20 cellular contexts compared by ENCODE assay signal in the genomic region with DNA sequence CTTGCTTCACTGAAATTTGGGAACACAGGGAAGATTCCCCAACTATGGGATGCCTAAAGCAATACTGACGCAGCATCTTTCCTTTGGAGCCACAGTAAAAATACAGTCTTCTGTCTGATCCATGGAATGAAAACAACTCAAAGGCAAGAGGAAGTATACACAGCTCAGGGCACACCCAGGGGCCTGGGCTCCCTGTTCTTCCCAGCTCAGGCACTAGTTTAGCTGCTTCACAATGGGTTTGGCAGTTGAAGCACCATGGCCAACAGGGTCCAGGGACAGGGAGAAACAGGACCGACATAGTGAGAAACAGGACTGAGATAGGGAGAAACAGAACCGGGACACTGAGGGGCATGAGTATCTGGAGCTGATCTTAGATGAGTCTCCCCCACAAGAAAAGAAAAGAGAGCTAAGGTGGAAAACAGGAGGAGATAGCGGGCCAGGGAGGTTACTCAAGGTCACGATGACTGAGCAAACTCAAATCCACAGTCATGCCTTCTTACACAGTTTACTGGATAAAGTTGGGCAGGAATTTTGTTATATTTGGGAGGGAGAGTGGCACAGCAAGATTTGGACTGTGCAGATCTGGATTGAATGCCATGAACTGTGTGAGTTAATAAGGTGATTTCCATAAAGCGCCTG.
A peak's percentile ranks its signal among the peaks of the same experiment; 100 is the strongest.
DNase-seq lines count a peak whose midpoint lies in the region; ATAC-seq, FAIRE-seq and TF ChIP-seq lines count a peak whose summit lies in the region.
"Had no signal": no experiment of that assay in that cellular context is flagged by ENCODE, and none has a peak within 500 bp of the region (broad histone marks: within the 10 kb centered on the region; RNA-seq: fewer than 3 reads in every experiment).

No MANE protein-coding gene starts in this region.

- H3K9me3 Mint-ChIP-seq in GM23338: no peaks in the 10 kb centered on the region
- peaks cover 5% of the 10 kb centered on the region for H3K9me3 Mint-ChIP-seq in type B pancreatic cell
- H3K9me3 Mint-ChIP-seq: CD14-positive monocyte had no signal

- no peaks in the 10 kb centered on the region for H3K27me3 ChIP-seq in GM23338 (ENCODE audit: insufficient read depth)
- no peaks in the 10 kb centered on the region for H3K27me3 ChIP-seq in K562 (ENCODE audit: control insufficient read depth in 2 of 2, insufficient read depth in 2 of 2, low read length in 2 of 2)

- no TSS peak for BruUV-seq in K562 (replicated peaks; lab: Mats Ljungman, UMichigan)

- ATAC-seq in Right ventricle myocardium inferior (no peak), GM23338 (peak; percentile 45; the same call in 1 of the 3 replicates), K562 (peak; percentile 66), HG03520 (IDR thresholded peaks at IDR 0.05; ENCODE audit: unreplicated experiment) (no peak)
- ATAC-seq: SK-N-SH treated with all-trans-retinoic acid at 6 μM for 48 hours had no signal

- no peaks in the 10 kb centered on the region for H3K36me3 Mint-ChIP-seq in GM23338 (ENCODE audit: low read depth)
- H3K36me3 Mint-ChIP-seq in type B pancreatic cell: no peaks in the 10 kb centered on the region
- H3K36me3 Mint-ChIP-seq: CD14-positive monocyte had no signal

- TF ChIP-seq CTCF in GM23338 (conservative IDR thresholded peaks at IDR 0.05; ENCODE audit: low read depth in 2 of 2): no peak
- TF ChIP-seq CTCF in K562 (IDR thresholded peaks at IDR 0.05 in 2 of 3, conservative IDR thresholded peaks at IDR 0.05 in 1 of 3; ENCODE audit: insufficient read depth in 2 of 3, low read depth in 1 of 3, low read length in 3 of 3): no peak
- no peak for TF ChIP-seq CTCF in type B pancreatic cell (conservative IDR thresholded peaks at IDR 0.05)
- TF ChIP-seq CTCF in GM10266 (IDR thresholded peaks at IDR 0.05; ENCODE audit: control insufficient read depth, insufficient read depth, low read depth, missing control alignments): no peak

- H3K27ac ChIP-seq in GM23338 (ENCODE audit: low read depth): peak overlapping the region; percentile 70; the same call in 1 of the 2 replicates
- H3K27ac ChIP-seq in K562 (ENCODE audit: extremely low read depth, low read depth, low read length): peak overlapping the region; percentile 10; the same call in 1 of the 3 replicates
- H3K27ac ChIP-seq: RWPE1 had no signal

- DNase-seq in Right ventricle myocardium inferior (ENCODE audit: missing footprints): peak; percentile 48
- DNase-seq in cardiac septum (ENCODE audit: low spot score): no peak
- no peak for DNase-seq in GM23338 (ENCODE audit: low spot score)
- peak in 3 of 4 experiments; percentile 8 to 9 (median 9) for DNase-seq in K562 (ENCODE audit: extremely low read depth in 1 of 4, low spot score in 3 of 4)
- no peak for DNase-seq in type B pancreatic cell (ENCODE audit: extremely low spot score, unreplicated experiment)
- DNase-seq in GM10266 (ENCODE audit: extremely low spot score): no peak
- DNase-seq: GDM1; GOT3; Kasumi-1; NCI-H1694; NCI-H2081; NCI-H2171; NCI-H345; NCI-H774; NK-92 treated with Interleukin-12 subunit alpha and Interleukin-12 subunit beta, amount 100 ng/mL, for 24 hours had no signal

- H3K4me3 Mint-ChIP-seq in GM23338 (no peak overlapping the region), type B pancreatic cell (no peak overlapping the region)
- H3K4me3 Mint-ChIP-seq: B cell, CD14-positive monocyte had no signal

- CTCF ChIA-PET in K562 (lab: Yijun Ruan, JAX; ENCODE audit: low intra/inter-chr PET ratio): no interaction called here

- in situ Hi-C loops in K562 (cut with MboI): no loop called here

- no peak overlapping the region for H3K9ac ChIP-seq in K562 (ENCODE audit: insufficient read depth in 1 of 2, low read depth in 2 of 2, low read length in 2 of 2)

- H3K9me2 ChIP-seq in GM23338 (ENCODE audit: insufficient read depth): 0 out of 2 replicates have a peak, but pooled peaks cover 6% of the 10 kb centered on the region

- no peaks in the 10 kb centered on the region for H3K9me1 ChIP-seq in K562 (ENCODE audit: control insufficient read depth, insufficient read depth, low read length)

- intact Hi-C loops in Right ventricle myocardium inferior (cut with DNase I): no loop called here
- intact Hi-C loops in cardiac septum (cut with DNase I): no loop called here
- intact Hi-C loops in K562 (cut with micrococcal nuclease): no loop called here

- 20% methylated on average over 6 of the region's 6 CpGs for WGBS in K562 (ENCODE audit: insufficient coverage, low coverage, missing lambda C conversion rate)

- H3K79me2 ChIP-seq in GM23338 (replicated peaks; ENCODE audit: insufficient read depth): no peaks in the 10 kb centered on the region
- no peaks in the 10 kb centered on the region for H3K79me2 ChIP-seq in K562 (ENCODE audit: control insufficient read depth, insufficient read depth, low read length)

- no peak for TF ChIP-seq RAD21 in K562 (CRISPR knock-in tag; conservative IDR thresholded peaks at IDR 0.05 in 1 of 2, IDR thresholded peaks at IDR 0.05 in 1 of 2)

- H2AFZ ChIP-seq in GM23338 (peak overlapping the region; percentile 45; the same call in 1 of the 2 replicates), K562 (ENCODE audit: low read depth, low read length) (peak overlapping the region; percentile 28; the same call in 1 of the 2 replicates)

- no peak for TF ChIP-seq EP300 in K562 (IDR thresholded peaks at IDR 0.05; ENCODE audit: low read length)

- no peak overlapping the region for H3K4me2 ChIP-seq in GM23338
- peak overlapping the region; percentile 34; the same call in 1 of the 2 replicates for H3K4me2 ChIP-seq in K562 (ENCODE audit: insufficient read depth, low read length)

- no peaks in the 10 kb centered on the region for H3K9me3 ChIP-seq in K562 (replicated peaks; ENCODE audit: control insufficient read depth, insufficient read depth, low read depth, low read length)

- no peaks in the 10 kb centered on the region for H3K36me3 ChIP-seq in GM23338 (ENCODE audit: insufficient read depth)
- H3K36me3 ChIP-seq in K562 (ENCODE audit: control insufficient read depth, insufficient read depth, low read length): no peaks in the 10 kb centered on the region

- peaks cover 9% of the 10 kb centered on the region; the same call in 1 of the 2 replicates for H3K4me1 ChIP-seq in GM23338 (ENCODE audit: insufficient read depth)
- peaks cover 0 to 7% of the 10 kb centered on the region in 2 experiments; a peak in 2 of 5 replicates for H3K4me1 ChIP-seq in K562 (replicated peaks in 1 of 2; ENCODE audit: control insufficient read depth in 2 of 2, insufficient read depth in 2 of 2, low read length in 2 of 2)

- POLR2A ChIA-PET in K562 (lab: Yijun Ruan, JAX): no interaction called here

- no peaks in the 10 kb centered on the region for H4K20me1 ChIP-seq in GM23338 (replicated peaks; ENCODE audit: insufficient read depth)
- H4K20me1 ChIP-seq in K562 (replicated peaks; ENCODE audit: control insufficient read depth, insufficient read depth, low read length): no peaks in the 10 kb centered on the region

- no peak for TF ChIP-seq POLR2A in K562 (conservative IDR thresholded peaks at IDR 0.05)

- H3F3A ChIP-seq in GM23338 (replicated peaks; ENCODE audit: low read depth): no peaks in the 10 kb centered on the region

- no peak for FAIRE-seq in K562 (lab: Jason Lieb, UNC)

- no peak overlapping the region for H3K4me3 ChIP-seq in GM23338
- no peak overlapping the region for H3K4me3 ChIP-seq in K562

- H3K4me1 Mint-ChIP-seq in GM23338 (peaks cover 6% of the 10 kb centered on the region), type B pancreatic cell (ENCODE audit: unreplicated experiment) (peaks cover 12% of the 10 kb centered on the region)

- H3K27me3 Mint-ChIP-seq in GM23338 (ENCODE audit: insufficient read depth, low read depth, poor library complexity) (peaks cover 4% of the 10 kb centered on the region), type B pancreatic cell (no peaks in the 10 kb centered on the region)
- H3K27me3 Mint-ChIP-seq: B cell had no signal

- H3K27ac Mint-ChIP-seq in GM23338: peak overlapping the region; percentile 12
- H3K27ac Mint-ChIP-seq in type B pancreatic cell: peak overlapping the region; percentile 55
- H3K27ac Mint-ChIP-seq: B cell had no signal

TF ChIP-seq in GM23338, 12 proteins besides CTCF, POLR2A, EP300 and RAD21 (continues in another document):
- TF ChIP-seq JUNB (IDR thresholded peaks at IDR 0.05; ENCODE audit: unreplicated experiment) (no peak), POLR2AphosphoS5 (IDR thresholded peaks at IDR 0.05; ENCODE audit: low read depth) (no peak)

TF ChIP-seq in K562, 482 proteins besides CTCF, POLR2A, EP300 and RAD21:
- TF ChIP-seq NFE2 (IDR thresholded peaks at IDR 0.05; ENCODE audit: low read depth): peak; percentile 71
- TF ChIP-seq, protein P1, sequence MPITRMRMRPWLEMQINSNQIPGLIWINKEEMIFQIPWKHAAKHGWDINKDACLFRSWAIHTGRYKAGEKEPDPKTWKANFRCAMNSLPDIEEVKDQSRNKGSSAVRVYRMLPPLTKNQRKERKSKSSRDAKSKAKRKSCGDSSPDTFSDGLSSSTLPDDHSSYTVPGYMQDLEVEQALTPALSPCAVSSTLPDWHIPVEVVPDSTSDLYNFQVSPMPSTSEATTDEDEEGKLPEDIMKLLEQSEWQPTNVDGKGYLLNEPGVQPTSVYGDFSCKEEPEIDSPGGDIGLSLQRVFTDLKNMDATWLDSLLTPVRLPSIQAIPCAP (CRISPR knock-in tag; IDR thresholded peaks at IDR 0.05; ENCODE audit: borderline replicate concordance): no peak
- TF ChIP-seq NR4A1 (CRISPR knock-in tag; IDR thresholded peaks at IDR 0.05): no peak
- 0 out of 2 replicates have a peak, but pooled peaks have one; percentile 35 for TF ChIP-seq NR4A1 (tag; IDR thresholded peaks at IDR 0.05)
- TF ChIP-seq ARID1B (IDR thresholded peaks at IDR 0.05): 0 out of 2 replicates have a peak, but pooled peaks have one; percentile 27
- TF ChIP-seq ZNF316 (IDR thresholded peaks at IDR 0.05): peak; percentile 56; the same call in 1 of the 2 replicates
- TF ChIP-seq DPF2 (IDR thresholded peaks at IDR 0.05): peak; percentile 31; the same call in 1 of the 2 replicates
- TF ChIP-seq BACH1 (tag; IDR thresholded peaks at IDR 0.05): peak; percentile 39; the same call in 1 of the 2 replicates
- TF ChIP-seq C11orf30 (IDR thresholded peaks at IDR 0.05; ENCODE audit: low read depth): peak; percentile 65; the same call in 1 of the 2 replicates
- TF ChIP-seq PHB (CRISPR knock-in tag; IDR thresholded peaks at IDR 0.05): no peak
- TF ChIP-seq MAFG (tag; conservative IDR thresholded peaks at IDR 0.05): peak; percentile 78
- peak; percentile 62 for TF ChIP-seq ESRRA (IDR thresholded peaks at IDR 0.05; ENCODE audit: borderline replicate concordance, low read depth)
- TF ChIP-seq LEF1 (IDR thresholded peaks at IDR 0.05): no peak
- TF ChIP-seq EWSR1 (IDR thresholded peaks at IDR 0.05; ENCODE audit: borderline replicate concordance, low read depth, partially characterized antibody): no peak

Comparison
In these comparisons a context has a peak if more than half of its experiments do, and no peak if none do; other contexts are left out.
1. DNase-seq: peak in Right ventricle myocardium inferior (single experiment) and K562 (3 of 4); none in cardiac septum (single experiment), GM23338 (single experiment), type B pancreatic cell (single experiment) and GM10266 (single experiment).
2. ATAC-seq: peak in GM23338 (single experiment) and K562 (single experiment); none in Right ventricle myocardium inferior (single experiment) and HG03520 (single experiment).